Comparison of ENCODE assay signal across 23 cellular contexts in genomic region chr4:122895336-122895995, GRCh38. TPM values are rescaled to one million over a fixed set of nuclear protein-coding genes. Genes with fewer than 3 reads are reported as not detected.
DNase-seq lines count a peak whose midpoint lies in the region; TF ChIP-seq lines count a peak whose summit lies in the region.
"Had no signal": no experiment of that assay in that cellular context is flagged by ENCODE, and none has a peak within 500 bp of the region (broad histone marks: within the 10 kb centered on the region; RNA-seq: fewer than 3 reads in every experiment).

No MANE protein-coding gene starts in this region.

- DNase-seq in GM23248 (no peak), fibroblast of mammary gland (ENCODE audit: low read depth) (peak; percentile 48), stromal cell of bone marrow (ENCODE audit: low read depth) (peak; percentile 31), glutamatergic neuron (no peak), NCI-H748 treated with DMSO at 0.1 percent for 48 hours (lab: John Stamatoyannopoulos, UW) (no peak)
- DNase-seq in activated CD8-positive, alpha-beta memory T cell treated with anti-CD3 and anti-CD28 coated beads, Interleukin-2, amount 50 U/mL, for 48 hours = no peak
- DNase-seq: activated CD4-positive, CD25-positive, alpha-beta regulatory T cell; activated CD8-positive, alpha-beta T cell treated with anti-CD3 and anti-CD28 coated beads for 36 hours; activated gamma-delta T cell treated with Interleukin-2 at 50 U/mL for 16 hours; adrenal gland; CD8-positive, alpha-beta memory T cell; GDM1; MM.1S; naive thymus-derived CD8-positive, alpha-beta T cell; NCI-H146; NCI-H524; sigmoid colon; uterus had no signal

- no peaks in the 10 kb centered on the region for H3K9me3 ChIP-seq in GM23248 (ENCODE audit: low read depth)
- H3K9me3 ChIP-seq: gastroesophageal sphincter, HAP-1, sigmoid colon, suprapubic skin, uterus had no signal

- H3K9me3 Mint-ChIP-seq in glutamatergic neuron (ENCODE audit: unreplicated experiment) = peaks cover 2% of the 10 kb centered on the region
- H3K9me3 Mint-ChIP-seq: activated CD8-positive, alpha-beta T cell treated with anti-CD3 and anti-CD28 coated beads for 36 hours; CD8-positive, alpha-beta memory T cell; IgD-negative memory B cell; naive thymus-derived CD8-positive, alpha-beta T cell had no signal

- H3K4me3 ChIP-seq in GM23248 = no peak overlapping the region
- no peak overlapping the region for H3K4me3 ChIP-seq in fibroblast of mammary gland (ENCODE audit: control insufficient read depth, low read depth, low read length)
- H3K4me3 ChIP-seq: adrenal gland, gastroesophageal sphincter, HAP-1, sigmoid colon, suprapubic skin, uterus had no signal

- TF ChIP-seq CTCF in VCaP (conservative IDR thresholded peaks at IDR 0.05) = no peak
- no peak for TF ChIP-seq CTCF in fibroblast of mammary gland (conservative IDR thresholded peaks at IDR 0.05; ENCODE audit: control insufficient read depth, insufficient read depth, low read depth, low read length)
- no peak for TF ChIP-seq CTCF in glutamatergic neuron (IDR thresholded peaks at IDR 0.05; ENCODE audit: partially characterized antibody, unreplicated experiment)

- in situ Hi-C loops in GM23248 (cut with MboI) = no loop called here

- peaks cover 59% of the 10 kb centered on the region for H3K36me3 ChIP-seq in GM23248 (ENCODE audit: low read depth)
- H3K36me3 ChIP-seq: uterus had no signal

- peak overlapping the region; percentile 43 for H3K27ac ChIP-seq in GM23248
- H3K27ac ChIP-seq in VCaP = peak overlapping the region; percentile 34
- H3K27ac ChIP-seq: adrenal gland, gastroesophageal sphincter, sigmoid colon, suprapubic skin, uterus had no signal

- H3K27me3 Mint-ChIP-seq in glutamatergic neuron (ENCODE audit: unreplicated experiment) = no peaks in the 10 kb centered on the region
- H3K27me3 Mint-ChIP-seq: activated CD8-positive, alpha-beta T cell treated with anti-CD3 and anti-CD28 coated beads for 36 hours; IgD-negative memory B cell; naive thymus-derived CD8-positive, alpha-beta T cell had no signal

- peaks cover 3% of the 10 kb centered on the region for H3K4me1 Mint-ChIP-seq in glutamatergic neuron (ENCODE audit: low read depth, unreplicated experiment)
- H3K4me1 Mint-ChIP-seq: CD8-positive, alpha-beta memory T cell; IgD-negative memory B cell; naive thymus-derived CD8-positive, alpha-beta T cell had no signal

- H3K9me2 ChIP-seq in GM23248 (ENCODE audit: insufficient read depth) = no peaks in the 10 kb centered on the region

- peaks cover 81% of the 10 kb centered on the region for H3K4me1 ChIP-seq in GM23248 (ENCODE audit: insufficient read depth)
- H3K4me1 ChIP-seq: adrenal gland, HAP-1 had no signal

- H3F3A ChIP-seq in GM23248 (ENCODE audit: insufficient read depth) = peaks cover 90% of the 10 kb centered on the region

- 0 out of 2 replicates have a peak overlapping the region, but pooled peaks have one; percentile 16 for H3K9ac ChIP-seq in GM23248

- H3K4me2 ChIP-seq in GM23248 (ENCODE audit: unreplicated experiment) = peak overlapping the region; percentile 28

- H3K36me3 Mint-ChIP-seq in glutamatergic neuron (ENCODE audit: unreplicated experiment) = no peaks in the 10 kb centered on the region

- WGBS in GM23248 (ENCODE audit: low coverage in 1 of 2, low lambda C conversion rate in 2 of 2, missing lambda C conversion rate in 2 of 2), 2 experiments = 2 to 12% methylated on average over 1 of the region's 1 CpG

- H3K4me3 Mint-ChIP-seq in glutamatergic neuron (ENCODE audit: unreplicated experiment) = no peak overlapping the region
- H3K4me3 Mint-ChIP-seq: activated CD8-positive, alpha-beta T cell treated with anti-CD3 and anti-CD28 coated beads for 36 hours; CD8-positive, alpha-beta memory T cell; IgD-negative memory B cell; naive thymus-derived CD8-positive, alpha-beta T cell had no signal

- H3K27me3 ChIP-seq in GM23248 (replicated peaks; ENCODE audit: insufficient read depth) = no peaks in the 10 kb centered on the region
- H3K27me3 ChIP-seq: adrenal gland, gastroesophageal sphincter, sigmoid colon, suprapubic skin, uterus had no signal

- no peak overlapping the region for H2AFZ ChIP-seq in GM23248

- H3K79me2 ChIP-seq in GM23248 (ENCODE audit: insufficient read depth) = peaks cover 84% of the 10 kb centered on the region

- H3K27ac Mint-ChIP-seq in glutamatergic neuron (ENCODE audit: unreplicated experiment) = no peak overlapping the region
- H3K27ac Mint-ChIP-seq: activated CD8-positive, alpha-beta T cell treated with anti-CD3 and anti-CD28 coated beads for 36 hours; IgD-negative memory B cell; naive thymus-derived CD8-positive, alpha-beta T cell had no signal

- H4K20me1 ChIP-seq in GM23248 (ENCODE audit: insufficient read depth) = no peaks in the 10 kb centered on the region

RNA-seq across cellular contexts. Expression of gene NUDT6, which starts 26.9 kb away (rescaled TPM):
- 4.3 and 4.9 TPM in 2 replicates for total RNA-seq in GM23248 (2014; rRNA removed; shearing (Covaris generic))
- 4.1 and 6.0 TPM in 2 replicates for polyA plus RNA-seq in GM23248 (2016; fragmentation: Nextera tagmentation; extraction: Ambion mirVana)
- total RNA-seq in glutamatergic neuron (ENCODE audit: unreplicated experiment) = 4.0 TPM

Comparison
In these comparisons a context has a peak if more than half of its experiments do, and no peak if none do; other contexts are left out.
1. DNase-seq: peak in fibroblast of mammary gland (single experiment) and stromal cell of bone marrow (single experiment); none in GM23248 (single experiment), glutamatergic neuron (single experiment), NCI-H748 treated with DMSO at 0.1 percent for 48 hours (single experiment) and activated CD8-positive, alpha-beta memory T cell treated with anti-CD3 and anti-CD28 coated beads, Interleukin-2, amount 50 U/mL, for 48 hours (single experiment).